In the genomic region with DNA sequence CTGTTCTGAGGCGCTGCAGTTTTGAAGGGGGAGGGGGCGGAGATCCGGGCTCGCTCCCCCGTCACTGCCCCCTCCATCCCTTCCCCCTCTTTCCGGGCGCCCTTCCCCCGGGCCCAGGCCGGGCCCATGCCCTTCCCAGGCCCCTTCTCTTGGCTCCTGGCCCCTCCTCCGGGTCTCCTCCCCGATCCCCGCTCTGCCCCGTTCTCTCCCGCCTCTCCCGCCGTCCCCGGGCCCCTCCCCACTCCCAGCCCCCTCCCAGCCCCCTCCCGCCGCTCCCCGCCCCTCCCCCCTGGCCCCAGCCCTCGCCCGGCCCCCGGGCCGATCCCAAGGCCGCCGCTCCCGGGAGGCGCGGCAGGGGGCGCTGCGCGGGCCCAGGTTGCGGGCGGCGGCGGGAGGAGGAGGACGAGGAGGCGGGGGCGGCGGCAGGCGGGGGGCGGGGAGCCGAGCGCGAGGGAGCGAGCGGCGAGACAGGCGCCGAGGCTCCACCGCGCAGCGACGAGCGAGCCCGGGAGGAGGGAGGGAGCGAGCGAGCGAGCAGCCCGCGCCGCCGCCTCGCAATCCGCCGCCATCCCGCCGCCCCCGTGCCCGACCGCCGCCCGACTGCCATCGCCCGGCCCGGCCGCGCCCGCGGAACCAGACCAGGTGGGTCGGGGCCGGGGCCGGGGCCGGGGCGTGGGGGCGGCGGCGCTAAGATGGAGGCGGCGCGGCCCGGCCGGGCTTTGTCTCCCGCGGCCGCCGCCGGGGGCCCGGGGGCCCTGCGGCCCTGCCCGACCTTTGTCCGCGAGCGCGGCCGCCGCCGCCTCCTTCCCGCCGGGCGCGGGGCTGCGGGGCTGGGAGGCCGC, we compare ENCODE assay signal across 8 cellular contexts. TPM values are rescaled to one million over a fixed set of nuclear protein-coding genes. Genes with fewer than 3 reads are reported as not detected.
DNase-seq lines count a peak whose midpoint lies in the region; ATAC-seq, FAIRE-seq and TF ChIP-seq lines count a peak whose summit lies in the region.

Gene PRRC2B, plus strand, starts transcription at position 465 of the 842 bp plus-strand sequence. CDS start 36,059 bp downstream, outside the sequence.

- no peak; a peak in 2 of 5 replicates for TF ChIP-seq EP300 in A549 (IDR thresholded peaks at IDR 0.05)

- no peaks in the 10 kb centered on the region for H3K9me3 ChIP-seq in A549

- TF ChIP-seq CTCF in A549 (IDR thresholded peaks at IDR 0.05) = peak; percentile 90
- TF ChIP-seq CTCF in lower leg skin (IDR thresholded peaks at IDR 0.05) = no peak

- H3K27ac Mint-ChIP-seq in activated CD4-positive, alpha-beta memory T cell treated with anti-CD3 and anti-CD28 coated beads, Interleukin-2, amount 10 ng/mL, durations not matched to agents 7 days and 5 days = peak within 1 kb of the TSS; percentile 92

- no peak for FAIRE-seq in A549 (lab: Jason Lieb, UNC)

- intact Hi-C loops in lower leg skin (cut with DNase I; ENCODE audit: low total_unique reads) = loop anchor here (10.0 kb wide), 1 partner anchor 101 kb away; no protein-coding TSS in a partner anchor

- WGBS in A549 (ENCODE audit: missing lambda C conversion rate) = 4% methylated on average over 4 of the region's 114 CpGs
- 1 to 3% methylated on average over 36 to 52 of the region's 114 CpGs for WGBS in lower leg skin, 2 donors

- peaks cover 45% of the 10 kb centered on the region for H3K4me1 ChIP-seq in A549

- no peaks in the 10 kb centered on the region for H3K9me3 Mint-ChIP-seq in activated CD4-positive, alpha-beta memory T cell treated with anti-CD3 and anti-CD28 coated beads, Interleukin-2, amount 10 ng/mL, durations not matched to agents 7 days and 5 days

- H3K4me2 ChIP-seq in A549 = peak within 1 kb of the TSS; percentile 95

- peak within 1 kb of the TSS; percentile 81 for H3K4me3 Mint-ChIP-seq in activated CD4-positive, alpha-beta memory T cell treated with anti-CD3 and anti-CD28 coated beads, Interleukin-2, amount 10 ng/mL, durations not matched to agents 7 days and 5 days

- peak; percentile 86 to 88 for DNase-seq in A549 (ENCODE audit: low read depth in 1 of 2, low spot score in 1 of 2)
- peak; percentile 69 for DNase-seq in NCI-H524 treated with DMSO at 0.1 percent for 48 hours (lab: John Stamatoyannopoulos, UW)
- peak; percentile 87 for DNase-seq in activated CD4-positive, alpha-beta memory T cell treated with anti-CD3 and anti-CD28 coated beads, Interleukin-2, amount 10 ng/mL, durations not matched to agents 7 days and 5 days
- DNase-seq in ecto neural progenitor cell (ENCODE audit: low spot score) = peak; percentile 95
- DNase-seq in lower leg skin (ENCODE audit: low spot score in 2 of 2) = peak; percentile 68 to 96
- peak; percentile 82 to 86 for DNase-seq in stimulated activated CD4-positive, alpha-beta T cell treated with anti-CD3 and anti-CD28 coated beads, Interleukin-4, amount 100 ng/mL, for 48 hours (ENCODE audit: low read depth in 2 of 2)

- TF ChIP-seq RAD21 in A549 (conservative IDR thresholded peaks at IDR 0.05 in 1 of 2, IDR thresholded peaks at IDR 0.05 in 1 of 2) = peak; percentile 18 to 70; a peak in 3 of 5 replicates

- H3K4me1 Mint-ChIP-seq in activated CD4-positive, alpha-beta memory T cell treated with anti-CD3 and anti-CD28 coated beads, Interleukin-2, amount 10 ng/mL, durations not matched to agents 7 days and 5 days = peaks cover 48% of the 10 kb centered on the region

- peak within 1 kb of the TSS; percentile 61 for H3K4me3 ChIP-seq in A549
- peak within 1 kb of the TSS; percentile 62 for H3K4me3 ChIP-seq in lower leg skin (ENCODE audit: low read depth, poor library complexity, severe bottlenecking)

- POLR2A ChIA-PET in A549 (lab: Yijun Ruan, JAX) = interaction anchor here (1.4 kb wide), 1 partner anchor 20 kb away, joined by 14 read pairs; no protein-coding TSS in a partner anchor
- POLR2A ChIA-PET in activated CD4-positive, alpha-beta memory T cell treated with anti-CD3 and anti-CD28 coated beads, Interleukin-2, amount 10 ng/mL, durations not matched to agents 7 days and 5 days (lab: Charles Lee) = interaction anchor here (1.6 kb wide), 1 partner anchor 21 kb away, joined by 7 read pairs; no protein-coding TSS in a partner anchor

- peak; percentile 80 to 89 for ATAC-seq in A549
- peak; percentile 42 for ATAC-seq in GM18520 (IDR thresholded peaks at IDR 0.05; ENCODE audit: unreplicated experiment)
- peak; percentile 32 for ATAC-seq in HG03108 (IDR thresholded peaks at IDR 0.05; ENCODE audit: unreplicated experiment)

- TF ChIP-seq POLR2A in A549 (IDR thresholded peaks at IDR 0.05; ENCODE audit: low read length) (peak; percentile 90), lower leg skin (IDR thresholded peaks at IDR 0.05) (peak in 1 of 2 donors; percentile 27)

- H3K27ac ChIP-seq in A549 = peak within 1 kb of the TSS; percentile 85 to 99

- peaks cover 12% of the 10 kb centered on the region for H3K36me3 Mint-ChIP-seq in activated CD4-positive, alpha-beta memory T cell treated with anti-CD3 and anti-CD28 coated beads, Interleukin-2, amount 10 ng/mL, durations not matched to agents 7 days and 5 days (ENCODE audit: low read depth)

- peaks cover 7% of the 10 kb centered on the region for H3K27me3 Mint-ChIP-seq in activated CD4-positive, alpha-beta memory T cell treated with anti-CD3 and anti-CD28 coated beads, Interleukin-2, amount 10 ng/mL, durations not matched to agents 7 days and 5 days

- CTCF ChIA-PET in A549 (lab: Yijun Ruan, JAX) = interaction anchor here (1.0 kb wide), 1 partner anchor 9 kb away, joined by 3 read pairs; no protein-coding TSS in a partner anchor
- CTCF ChIA-PET in activated CD4-positive, alpha-beta memory T cell treated with anti-CD3 and anti-CD28 coated beads, Interleukin-2, amount 10 ng/mL, durations not matched to agents 7 days and 5 days (lab: Charles Lee) = no interaction called here

TF ChIP-seq in A549, 52 proteins besides CTCF, POLR2A, EP300 and RAD21:
- peak; percentile 77 for TF ChIP-seq CHD2 (IDR thresholded peaks at IDR 0.05; ENCODE audit: low read length, partially characterized antibody)
- TF ChIP-seq, protein P1, sequence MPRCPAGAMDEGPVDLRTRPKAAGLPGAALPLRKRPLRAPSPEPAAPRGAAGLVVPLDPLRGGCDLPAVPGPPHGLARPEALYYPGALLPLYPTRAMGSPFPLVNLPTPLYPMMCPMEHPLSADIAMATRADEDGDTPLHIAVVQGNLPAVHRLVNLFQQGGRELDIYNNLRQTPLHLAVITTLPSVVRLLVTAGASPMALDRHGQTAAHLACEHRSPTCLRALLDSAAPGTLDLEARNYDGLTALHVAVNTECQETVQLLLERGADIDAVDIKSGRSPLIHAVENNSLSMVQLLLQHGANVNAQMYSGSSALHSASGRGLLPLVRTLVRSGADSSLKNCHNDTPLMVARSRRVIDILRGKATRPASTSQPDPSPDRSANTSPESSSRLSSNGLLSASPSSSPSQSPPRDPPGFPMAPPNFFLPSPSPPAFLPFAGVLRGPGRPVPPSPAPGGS (IDR thresholded peaks at IDR 0.05) = peak; percentile 76; the same call in 2 of the 3 replicates
- TF ChIP-seq MYC (IDR thresholded peaks at IDR 0.05; ENCODE audit: borderline replicate concordance, low read length) = peak; percentile 12; the same call in 1 of the 2 replicates
- TF ChIP-seq KDM5A (IDR thresholded peaks at IDR 0.05) = no peak
- 0 out of 2 replicates have a peak, but pooled peaks have one; percentile 7 for TF ChIP-seq GATA3 (IDR thresholded peaks at IDR 0.05; ENCODE audit: borderline replicate concordance)
- TF ChIP-seq MAX (IDR thresholded peaks at IDR 0.05) = peak; percentile 33
- peak in 1 of 2 experiments; percentile 87; a peak in 2 of 5 replicates for TF ChIP-seq JUN (IDR thresholded peaks at IDR 0.05)
- no peak for TF ChIP-seq TFCP2L1 (CRISPR knock-in tag; IDR thresholded peaks at IDR 0.05)
- TF ChIP-seq CBX2 (IDR thresholded peaks at IDR 0.05; ENCODE audit: borderline replicate concordance, low read depth) = no peak
- no peak for TF ChIP-seq HDAC2 (IDR thresholded peaks at IDR 0.05)
- TF ChIP-seq ZFP36 (IDR thresholded peaks at IDR 0.05; ENCODE audit: borderline replicate concordance, partially characterized antibody) = no peak
- TF ChIP-seq RNF2 (IDR thresholded peaks at IDR 0.05; ENCODE audit: borderline replicate concordance, low read depth) = no peak
- TF ChIP-seq CEBPB (IDR thresholded peaks at IDR 0.05) = no peak
- peak; percentile 79 for TF ChIP-seq SMC3 (IDR thresholded peaks at IDR 0.05)

RNA-seq across cellular contexts. Expression of gene PRRC2B, which starts in this region (rescaled TPM):
- 35.6 and 57.0 TPM in 2 replicates for polyA plus RNA-seq in A549 (2011; rRNA removed)
- 24.9 and 37.2 TPM in 2 replicates for polyA plus RNA-seq in A549 (2012; cell fraction: cytosol; rRNA removed)
- polyA plus RNA-seq in A549 (2012; cell fraction: nucleus; rRNA removed) = 128 and 136 TPM in 2 replicates
- polyA plus RNA-seq in A549 (2017; fragmentation: RNase III; extraction: RNeasy Plus Mini Kit Qiagen cat#74134 plus additional on column Dnase treatment) = 44.9 to 47.3 TPM (median 45.5 TPM) in 3 replicates
- polyA minus RNA-seq in A549 (2011; rRNA and poly(A)+ RNA removed) = 91.0 and 93.7 TPM in 2 replicates
- 100 to 1,000 TPM; 178 to 190 TPM for total RNA-seq in activated CD4-positive, alpha-beta memory T cell treated with anti-CD3 and anti-CD28 coated beads, Interleukin-2, amount 10 ng/mL, durations not matched to agents 7 days and 5 days
- total RNA-seq in lower leg skin = 100 to 1,000 TPM; 102 to 168 (median 144) TPM

Comparison
In these comparisons a context has a peak if more than half of its experiments do, and no peak if none do; other contexts are left out.
1. Peak in every context shown above with its lines: DNase-seq, ATAC-seq, H3K4me3 ChIP-seq and H3K27ac ChIP-seq.
2. ATAC-seq: peak in every context shown above with its lines; median percentile 84 in A549; 42 in GM18520; 32 in HG03108.